In genomic region chr11:27623945-27624523, GRCh38 we compare ENCODE assay signal across 3 cellular contexts.
TF ChIP-seq lines count a peak whose summit lies in the region.

No MANE protein-coding gene starts in this region.

TF ChIP-seq in WTC11, 78 proteins besides CTCF, POLR2A, EP300 and RAD21 (continues in another document):
- TF ChIP-seq ZNF512 (CRISPR knock-in tag; IDR thresholded peaks at IDR 0.05; ENCODE audit: borderline replicate concordance) (0 out of 2 replicates have a peak, but pooled peaks have one; percentile 72), CREB1 (CRISPR knock-in tag; IDR thresholded peaks at IDR 0.05) (0 out of 2 replicates have a peak, but pooled peaks have one; percentile 59), MAX (CRISPR knock-in tag; IDR thresholded peaks at IDR 0.05) (no peak), AR (CRISPR knock-in tag; IDR thresholded peaks at IDR 0.05) (peak; percentile 17; the same call in 1 of the 2 replicates), ZNF219 (CRISPR knock-in tag; IDR thresholded peaks at IDR 0.05; ENCODE audit: borderline replicate concordance) (no peak), ZNF416 (CRISPR knock-in tag; IDR thresholded peaks at IDR 0.05) (peak; percentile 72; the same call in 1 of the 2 replicates), PRRX2 (CRISPR knock-in tag; IDR thresholded peaks at IDR 0.05) (peak; percentile 47; the same call in 1 of the 2 replicates), FOXK1 (CRISPR knock-in tag; IDR thresholded peaks at IDR 0.05) (0 out of 2 replicates have a peak, but pooled peaks have one; percentile 27), ZNF425 (CRISPR knock-in tag; conservative IDR thresholded peaks at IDR 0.05) (0 out of 2 replicates have a peak, but pooled peaks have one; percentile 55), TP53 (CRISPR knock-in tag; IDR thresholded peaks at IDR 0.05) (no peak)

TF ChIP-seq in H1, 55 proteins besides CTCF, POLR2A, EP300 and RAD21:
- TF ChIP-seq POLR2AphosphoS5 (IDR thresholded peaks at IDR 0.05; ENCODE audit: low read depth, low read length) (peak; percentile 96), RBBP5 (IDR thresholded peaks at IDR 0.05; ENCODE audit: borderline replicate concordance, low read depth, low read length) (no peak)

TF ChIP-seq in HepG2, 621 proteins besides CTCF, POLR2A, EP300 and RAD21:
- no peak for TF ChIP-seq ZKSCAN5 (CRISPR knock-in tag; IDR thresholded peaks at IDR 0.05)
